Comparison of ENCODE assay signal across 36 cellular contexts in the genomic region with DNA sequence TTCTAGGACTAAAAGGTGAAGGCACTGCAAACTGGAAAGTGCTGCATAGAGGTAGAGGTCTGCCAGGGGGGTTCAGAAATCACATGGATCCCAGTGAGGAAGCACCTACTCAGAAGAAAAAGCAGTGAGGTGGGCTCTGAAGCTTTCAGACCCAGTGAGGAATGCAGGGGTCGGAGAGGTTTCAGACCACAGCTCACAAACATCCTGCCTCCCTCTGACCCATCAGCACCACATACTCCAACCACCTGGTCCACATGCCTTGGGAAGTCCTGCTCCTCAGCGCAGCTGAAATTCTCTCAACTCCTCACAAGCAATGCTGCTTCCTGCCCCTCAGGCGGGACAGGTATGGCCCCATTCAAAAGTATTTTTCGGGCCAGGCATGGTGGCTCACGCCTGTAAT. TPM values are rescaled to one million over a fixed set of nuclear protein-coding genes. Genes with fewer than 3 reads are reported as not detected.
"Had no signal": no experiment of that assay in that cellular context is flagged by ENCODE, and none has a peak within 500 bp of the region (broad histone marks: within the 10 kb centered on the region; RNA-seq: fewer than 3 reads in every experiment).

No MANE protein-coding gene starts in this region.

- FAIRE-seq: astrocyte, TTC549 had no signal

- H3K27me3 ChIP-seq: adrenal gland, body of pancreas, breast epithelium, MG63, Peyer's patch, SJSA1 had no signal

- H3K4me3 Mint-ChIP-seq: activated CD4-positive, alpha-beta memory T cell treated with anti-CD3 and anti-CD28 coated beads, Interleukin-2, amount 10 ng/mL, durations not matched to agents 7 days and 5 days; activated CD8-positive, alpha-beta memory T cell treated with anti-CD3 and anti-CD28 coated beads, Interleukin-2, amount 10 ng/mL, durations not matched to agents 7 days and 5 days; activated naive CD4-positive, alpha-beta T cell treated with anti-CD3 and anti-CD28 coated beads, Interleukin-2, amount 50 U/mL, for 24 hours; T-helper 1 cell treated with Interleukin-12 subunit alpha and Interleukin-12 subunit beta and Interleukin-4 antibody, amounts not matched to agents 30 μg/mL and 1 μg/mL, for 36 hours; T-helper 2 cell treated with Interferon-gamma antibody and Interleukin-4, amounts not matched to agents 5 μg/mL and 100 μg/mL, for 36 hours had no signal

- H3K9ac ChIP-seq: SK-N-SH had no signal

- H3K9me3 Mint-ChIP-seq: activated CD4-positive, alpha-beta memory T cell treated with anti-CD3 and anti-CD28 coated beads, Interleukin-2, amount 10 ng/mL, durations not matched to agents 7 days and 5 days; activated naive CD4-positive, alpha-beta T cell treated with anti-CD3 and anti-CD28 coated beads, Interleukin-2, amount 50 U/mL, for 24 hours; T-helper 1 cell treated with Interleukin-12 subunit alpha and Interleukin-12 subunit beta and Interleukin-4 antibody, amounts not matched to agents 30 μg/mL and 1 μg/mL, for 36 hours; T-helper 2 cell treated with Interferon-gamma antibody and Interleukin-4, amounts not matched to agents 5 μg/mL and 100 μg/mL, for 36 hours had no signal

- H3K27me3 Mint-ChIP-seq: activated CD4-positive, alpha-beta memory T cell treated with anti-CD3 and anti-CD28 coated beads, Interleukin-2, amount 10 ng/mL, durations not matched to agents 7 days and 5 days; activated CD8-positive, alpha-beta memory T cell treated with anti-CD3 and anti-CD28 coated beads, Interleukin-2, amount 10 ng/mL, durations not matched to agents 7 days and 5 days; activated naive CD4-positive, alpha-beta T cell treated with anti-CD3 and anti-CD28 coated beads, Interleukin-2, amount 50 U/mL, for 24 hours had no signal

- H3K4me1 ChIP-seq: body of pancreas, breast epithelium, SJSA1 had no signal

- H3K27ac ChIP-seq: adrenal gland, body of pancreas, breast epithelium, Peyer's patch, SJSA1 had no signal

- ATAC-seq: activated CD8-positive, alpha-beta memory T cell treated with anti-CD3 and anti-CD28 coated beads, Interleukin-2, amount 10 ng/mL, durations not matched to agents 7 days and 5 days; body of pancreas had no signal

- H3K9me3 ChIP-seq: adrenal gland, body of pancreas, breast epithelium, MG63, Peyer's patch, SJSA1, SK-N-SH had no signal

- H3K4me3 ChIP-seq: adrenal gland, body of pancreas, breast epithelium, MG63, Peyer's patch, SJSA1 had no signal

- H3K4me2 ChIP-seq: SK-N-SH had no signal

- H3K27ac Mint-ChIP-seq: activated CD4-positive, alpha-beta memory T cell treated with anti-CD3 and anti-CD28 coated beads, Interleukin-2, amount 10 ng/mL, durations not matched to agents 7 days and 5 days; activated CD8-positive, alpha-beta memory T cell treated with anti-CD3 and anti-CD28 coated beads, Interleukin-2, amount 10 ng/mL, durations not matched to agents 7 days and 5 days; activated naive CD4-positive, alpha-beta T cell treated with anti-CD3 and anti-CD28 coated beads, Interleukin-2, amount 50 U/mL, for 24 hours; T-helper 1 cell treated with Interleukin-12 subunit alpha and Interleukin-12 subunit beta and Interleukin-4 antibody, amounts not matched to agents 30 μg/mL and 1 μg/mL, for 36 hours; T-helper 2 cell treated with Interferon-gamma antibody and Interleukin-4, amounts not matched to agents 5 μg/mL and 100 μg/mL, for 36 hours had no signal

- DNase-seq: activated CD4-positive, alpha-beta memory T cell treated with anti-CD3 and anti-CD28 coated beads, Interleukin-2, amount 10 ng/mL, durations not matched to agents 7 days and 5 days; activated CD4-positive, alpha-beta T cell treated with anti-CD3 and anti-CD28 coated beads for 1 hour; activated CD4-positive, alpha-beta T cell treated with anti-CD3 and anti-CD28 coated beads for 48 hours; activated CD4-positive, CD25-positive, alpha-beta regulatory T cell; activated CD8-positive, alpha-beta memory T cell treated with anti-CD3 and anti-CD28 coated beads for 24 hours; activated CD8-positive, alpha-beta memory T cell treated with anti-CD3 and anti-CD28 coated beads, Interleukin-2, amount 10 ng/mL, durations not matched to agents 7 days and 5 days; activated CD8-positive, alpha-beta memory T cell treated with anti-CD3 and anti-CD28 coated beads, Interleukin-2, amount 50 U/mL, for 48 hours; activated effector memory CD4-positive, alpha-beta T cell treated with anti-CD3 and anti-CD28 coated beads, Interleukin-2, amount 50 U/mL, for 16 hours; activated naive CD4-positive, alpha-beta T cell; activated T-cell treated with anti-CD3 and anti-CD28 coated beads, Interleukin-2, amount 50 U/mL, for 48 hours; adrenal gland; body of pancreas; Kasumi-1; KG1; MG63; NCI-H1048; NCI-H1105 treated with DMSO at 0.1 percent for 48 hours; NCI-H1436; NCI-H1694 treated with DMSO at 0.1 percent for 48 hours; NCI-H2029; NCI-H345; NCI-H524 treated with DMSO at 0.1 percent for 48 hours; NK-92 treated with Interleukin-12 subunit alpha and Interleukin-12 subunit beta, amount 100 ng/mL, for 24 hours; PC-3; Peyer's patch; RPMI8226; SHP77 treated with DMSO at 0.1 percent for 48 hours; SK-N-SH had no signal

- H3K36me3 ChIP-seq: breast epithelium had no signal

RNA-seq across cellular contexts. Expression of gene CAPN11, which starts 51.6 kb away (rescaled TPM):
- total RNA-seq: activated CD8-positive, alpha-beta memory T cell treated with anti-CD3 and anti-CD28 coated beads, Interleukin-2, amount 10 ng/mL, durations not matched to agents 7 days and 5 days; astrocyte; NCI-H460; PC-3; SJSA1 had no signal
- polyA plus RNA-seq: SK-N-SH had no signal
